In genomic region chr15:94230886-94231727, GRCh38 we compare ENCODE assay signal across 7 cellular contexts. TPM values are rescaled to one million over a fixed set of nuclear protein-coding genes. Genes with fewer than 3 reads are reported as not detected.
DNase-seq lines count a peak whose midpoint lies in the region; ATAC-seq, FAIRE-seq and TF ChIP-seq lines count a peak whose summit lies in the region.

A gene with protein sequence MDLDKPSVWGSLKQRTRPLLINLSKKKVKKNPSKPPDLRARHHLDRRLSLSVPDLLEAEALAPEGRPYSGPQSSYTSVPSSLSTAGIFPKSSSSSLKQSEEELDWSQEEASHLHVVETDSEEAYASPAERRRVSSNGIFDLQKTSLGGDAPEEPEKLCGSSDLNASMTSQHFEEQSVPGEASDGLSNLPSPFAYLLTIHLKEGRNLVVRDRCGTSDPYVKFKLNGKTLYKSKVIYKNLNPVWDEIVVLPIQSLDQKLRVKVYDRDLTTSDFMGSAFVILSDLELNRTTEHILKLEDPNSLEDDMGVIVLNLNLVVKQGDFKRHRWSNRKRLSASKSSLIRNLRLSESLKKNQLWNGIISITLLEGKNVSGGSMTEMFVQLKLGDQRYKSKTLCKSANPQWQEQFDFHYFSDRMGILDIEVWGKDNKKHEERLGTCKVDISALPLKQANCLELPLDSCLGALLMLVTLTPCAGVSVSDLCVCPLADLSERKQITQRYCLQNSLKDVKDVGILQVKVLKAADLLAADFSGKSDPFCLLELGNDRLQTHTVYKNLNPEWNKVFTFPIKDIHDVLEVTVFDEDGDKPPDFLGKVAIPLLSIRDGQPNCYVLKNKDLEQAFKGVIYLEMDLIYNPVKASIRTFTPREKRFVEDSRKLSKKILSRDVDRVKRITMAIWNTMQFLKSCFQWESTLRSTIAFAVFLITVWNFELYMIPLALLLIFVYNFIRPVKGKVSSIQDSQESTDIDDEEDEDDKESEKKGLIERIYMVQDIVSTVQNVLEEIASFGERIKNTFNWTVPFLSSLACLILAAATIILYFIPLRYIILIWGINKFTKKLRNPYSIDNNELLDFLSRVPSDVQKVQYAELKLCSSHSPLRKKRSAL (plus strand): TSS chr15:94231561. CDS start chr15:94298266, 66,705 bp downstream.

- FAIRE-seq in H1 (lab: Jason Lieb, UNC), result peak; percentile 62

- H3K4me1 ChIP-seq in H1 (replicated peaks in 1 of 4; ENCODE audit: control insufficient read depth in 3 of 4, insufficient read depth in 4 of 4, low read length in 3 of 4), result peaks cover 0 to 5% (median 0%) of the 10 kb centered on the region in 4 experiments; a peak in 3 of 7 replicates
- H3K4me1 ChIP-seq in mucosa of descending colon (ENCODE audit: low read depth), result peaks cover 30% of the 10 kb centered on the region

- H3K4me2 ChIP-seq in H1 (ENCODE audit: insufficient read depth in 1 of 2, low read depth in 2 of 2, low read length in 2 of 2), result peak within 1 kb of the TSS; percentile 96 to 98

- POLR2A ChIA-PET in H1 (lab: Charles Lee; ENCODE audit: partially characterized antibody), result no interaction called here

- TF ChIP-seq CTCF in H1 (IDR thresholded peaks at IDR 0.05; ENCODE audit: control extremely low read depth in 1 of 3, insufficient read depth in 1 of 3, low read depth in 1 of 3, low read length in 3 of 3), result peak in 1 of 3 experiments; percentile 31; a peak in 1 of 4 replicates
- no peak for TF ChIP-seq CTCF in mucosa of descending colon (IDR thresholded peaks at IDR 0.05)

- no peak within 1 kb of the TSS for H3K23ac ChIP-seq in H1 (ENCODE audit: insufficient read length)

- CTCF ChIA-PET in H1 (lab: Charles Lee; ENCODE audit: partially characterized antibody), result interaction anchor here (0.5 to 4.7 kb wide), 9 partner anchors 10 to 103 kb away, joined by 3 to 20 read pairs (median 4); no protein-coding TSS in a partner anchor

- no peaks in the 10 kb centered on the region for H3K79me1 ChIP-seq in H1 (ENCODE audit: low read depth, low read length)

- H3K79me2 ChIP-seq in H1 (ENCODE audit: control insufficient read depth in 1 of 2, insufficient read depth in 2 of 2, low read length in 2 of 2), result no peaks in the 10 kb centered on the region

- H3K9ac ChIP-seq in H1 (replicated peaks in 1 of 4; ENCODE audit: extremely low read depth in 1 of 4, low read depth in 3 of 4, low read length in 3 of 4), result peak within 1 kb of the TSS in 3 of 4 experiments; percentile 54 to 57 (median 55); a peak in 5 of 7 replicates

- H2BK12ac ChIP-seq in H1 (ENCODE audit: low read depth, low read length), result no peak within 1 kb of the TSS

- TF ChIP-seq EP300 in H1 (IDR thresholded peaks at IDR 0.05; ENCODE audit: borderline replicate concordance in 1 of 2, low read depth in 2 of 2, low read length in 2 of 2), result no peak

- peak within 1 kb of the TSS; percentile 98 for H2AFZ ChIP-seq in H1 (ENCODE audit: low read length)

- no peak within 1 kb of the TSS for H3K27ac ChIP-seq in H1 (ENCODE audit: low read depth, low read length)

- no peak within 1 kb of the TSS; the same call in 1 of the 2 replicates for H2BK5ac ChIP-seq in H1 (ENCODE audit: low read depth, low read length)

- no peaks in the 10 kb centered on the region for H3K9me3 ChIP-seq in H1 (ENCODE audit: insufficient read depth in 2 of 2, low read depth in 1 of 2, low read length in 1 of 2)
- no peaks in the 10 kb centered on the region for H3K9me3 ChIP-seq in mucosa of descending colon

- H4K8ac ChIP-seq in H1 (ENCODE audit: extremely low read depth, insufficient read depth, low read length), result peak within 1 kb of the TSS; percentile 65; the same call in 1 of the 2 replicates

- H2BK120ac ChIP-seq in H1 (replicated peaks; ENCODE audit: low read depth, low read length), result no peak within 1 kb of the TSS

- TF ChIP-seq POLR2A in H1 (IDR thresholded peaks at IDR 0.05; ENCODE audit: control extremely low read depth in 1 of 2, low read depth in 2 of 2, low read length in 2 of 2), result no peak; a peak in 1 of 3 replicates

- no peak within 1 kb of the TSS for H4K91ac ChIP-seq in H1 (replicated peaks; ENCODE audit: insufficient read length, low read length)

- H3K36me3 ChIP-seq in H1 (ENCODE audit: control insufficient read depth in 2 of 4, insufficient read depth in 4 of 4, low read length in 3 of 4), result no peaks in the 10 kb centered on the region
- no peaks in the 10 kb centered on the region for H3K36me3 ChIP-seq in mucosa of descending colon (ENCODE audit: low read depth)

- ATAC-seq in GM18520 (IDR thresholded peaks at IDR 0.05; ENCODE audit: unreplicated experiment), result peak; percentile 68
- ATAC-seq in HG02981 (IDR thresholded peaks at IDR 0.05; ENCODE audit: unreplicated experiment), result peak; percentile 67
- peak; percentile 88 for ATAC-seq in mucosa of descending colon

- H3K4me3 ChIP-seq in H1 (ENCODE audit: extremely low read depth in 1 of 4, insufficient read depth in 2 of 4, low read depth in 3 of 4, low read length in 4 of 4) (peak within 1 kb of the TSS; percentile 45 to 81 (median 66)), mucosa of descending colon (peak within 1 kb of the TSS; percentile 75)

- no peak for TF ChIP-seq RAD21 in H1 (IDR thresholded peaks at IDR 0.05 in 1 of 2, conservative IDR thresholded peaks at IDR 0.05 in 1 of 2; ENCODE audit: low read depth in 2 of 2, low read length in 2 of 2)

- peaks cover 15% of the 10 kb centered on the region for H3K23me2 ChIP-seq in H1 (ENCODE audit: low read depth, low read length)

- H3K18ac ChIP-seq in H1 (ENCODE audit: extremely low read depth, low read length), result peak within 1 kb of the TSS; percentile 51

- H3K27me3 ChIP-seq in H1 (replicated peaks in 1 of 4; ENCODE audit: control insufficient read depth in 3 of 4, extremely low read depth in 1 of 4, insufficient read depth in 3 of 4, low read length in 3 of 4), result peaks cover 0 to 11% (median 5%) of the 10 kb centered on the region in 4 experiments; a peak in 6 of 7 replicates

- H3K14ac ChIP-seq in H1 (ENCODE audit: insufficient read length), result no peak within 1 kb of the TSS

- H4K5ac ChIP-seq in H1 (ENCODE audit: insufficient read length, low read depth, low read length), result no peak within 1 kb of the TSS

- 2% methylated on average over 65 of the region's 66 CpGs; no CpG with 5 or more reads in 1 of the 2 experiments for WGBS in H1 (ENCODE audit: extremely low coverage in 1 of 2, insufficient coverage in 1 of 2, insufficient read length in 1 of 2, insufficient replicate concordance in 2 of 2, low coverage in 1 of 2, low lambda C conversion rate in 2 of 2, missing lambda C conversion rate in 1 of 2), 2 experiments

- no peaks in the 10 kb centered on the region for H4K20me1 ChIP-seq in H1 (replicated peaks in 1 of 2; ENCODE audit: control insufficient read depth in 1 of 2, insufficient read depth in 2 of 2, low read length in 2 of 2)

- DNase-seq in NCI-H460 (ENCODE audit: extremely low read depth, low read depth) (peak; percentile 11), H1 (ENCODE audit: low read depth in 1 of 2, low spot score in 2 of 2) (peak; percentile 68 to 85), mucosa of descending colon (peak; percentile 93 to 96 (median 95))
- peak; percentile 67 to 74 for DNase-seq in activated CD4-positive, alpha-beta T cell treated with anti-CD3 and anti-CD28 coated beads, Interleukin-2, amount 50 U/mL, for 4 hours
- DNase-seq in stimulated activated CD8-positive, alpha-beta memory T cell treated with anti-CD3 and anti-CD28 coated beads, Interleukin-7, amount 100 ng/mL, for 4 hours (ENCODE audit: low read depth in 2 of 2), result peak; percentile 64 to 83

- no peak within 1 kb of the TSS for H2AK5ac ChIP-seq in H1 (ENCODE audit: low read depth, low read length)

- H2BK20ac ChIP-seq in H1 (ENCODE audit: low read length), result no peak within 1 kb of the TSS

- H3K56ac ChIP-seq in H1 (replicated peaks; ENCODE audit: insufficient read length, low read depth, low read length), result no peak within 1 kb of the TSS

- no peak within 1 kb of the TSS for H3K4ac ChIP-seq in H1 (replicated peaks; ENCODE audit: insufficient read length, low read depth, low read length)

- intact Hi-C loops in mucosa of descending colon (cut with DNase I, micrococcal nuclease), result no loop called here

- no peak within 1 kb of the TSS; the same call in 1 of the 2 replicates for H2BK15ac ChIP-seq in H1 (ENCODE audit: low read length)

TF ChIP-seq in H1, 55 proteins besides CTCF, POLR2A, EP300 and RAD21 (continues in another document):
- 0 out of 2 replicates have a peak, but pooled peaks have one; percentile 29 for TF ChIP-seq PHF8 (conservative IDR thresholded peaks at IDR 0.05; ENCODE audit: low read depth, low read length)
- TF ChIP-seq TBP (IDR thresholded peaks at IDR 0.05; ENCODE audit: low read depth, low read length), result no peak
- TF ChIP-seq HDAC6 (IDR thresholded peaks at IDR 0.05; ENCODE audit: low read depth, low read length), result no peak
- TF ChIP-seq, protein P1, sequence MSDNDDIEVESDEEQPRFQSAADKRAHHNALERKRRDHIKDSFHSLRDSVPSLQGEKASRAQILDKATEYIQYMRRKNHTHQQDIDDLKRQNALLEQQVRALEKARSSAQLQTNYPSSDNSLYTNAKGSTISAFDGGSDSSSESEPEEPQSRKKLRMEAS (IDR thresholded peaks at IDR 0.05), result peak; percentile 36; the same call in 1 of the 2 replicates
- TF ChIP-seq TAF1 (IDR thresholded peaks at IDR 0.05; ENCODE audit: low read depth, low read length), result no peak; the same call in 1 of the 2 replicates
- TF ChIP-seq NRF1 (IDR thresholded peaks at IDR 0.05; ENCODE audit: low read depth, low read length), result no peak
- TF ChIP-seq EZH2 (IDR thresholded peaks at IDR 0.05; ENCODE audit: low read depth, low read length, severe bottlenecking), result no peak
- no peak for TF ChIP-seq KDM1A (IDR thresholded peaks at IDR 0.05; ENCODE audit: borderline replicate concordance, low read length)

RNA-seq across cellular contexts. Expression of the gene that starts here (rescaled TPM):
- total RNA-seq in NCI-H460 (2014; rRNA removed; shearing (Covaris generic)), result 0.45 and 0.61 TPM in 2 replicates
- 0.21 and 0.49 TPM in 2 replicates for polyA plus RNA-seq in NCI-H460 (2014; cell fraction: nucleus; rRNA removed)
- 3.2 and 3.4 TPM in 2 replicates for total RNA-seq in H1 (2021; fragmentation: NEBNext Ultra II Directional; extraction: Animal tissue kit (Norgen Biotek cat#: 25700))
- 2.9 and 4.5 TPM in 2 replicates for polyA plus RNA-seq in H1 (2011; rRNA removed)
- 3.7 TPM for polyA plus RNA-seq in H1 (2011; cell fraction: cytosol; rRNA removed)
- 8.4 TPM for polyA plus RNA-seq in H1 (2011; cell fraction: nucleus; rRNA removed)
- 1.7 to 3.0 TPM (median 2.4 TPM) in 4 replicates for polyA plus RNA-seq in H1 (2012, experiment 1 of 2)
- polyA plus RNA-seq in H1 (2012, experiment 2 of 2), result 0.20 TPM
- 2.3 TPM for polyA plus RNA-seq in H1 (2013, experiment 1 of 2)
- polyA plus RNA-seq in H1 (2013, experiment 2 of 2), result 2.4 TPM
- 12.6 and 16.0 TPM in 2 replicates for polyA minus RNA-seq in H1 (2011; rRNA and poly(A)+ RNA removed)
- polyA minus RNA-seq in H1 (2011; cell fraction: cytosol; rRNA and poly(A)+ RNA removed), result 3.4 TPM
- 13.5 TPM for polyA minus RNA-seq in H1 (2011; cell fraction: nucleus; rRNA and poly(A)+ RNA removed)
- total RNA-seq in mucosa of descending colon, result 10 to 100 TPM; 41.9 to 89.3 (median 83.7) TPM

Comparison
In these comparisons a context has a peak if more than half of its experiments do, and no peak if none do; other contexts are left out.
1. Peak in DNase-seq in NCI-H460; RNA of the gene not detected or under 1 TPM.
2. DNase-seq: peak in every context shown above with its lines; median percentile 95 in mucosa of descending colon; 76 in H1; 74 in stimulated activated CD8-positive, alpha-beta memory T cell treated with anti-CD3 and anti-CD28 coated beads, Interleukin-7, amount 100 ng/mL, for 4 hours; 70 in activated CD4-positive, alpha-beta T cell treated with anti-CD3 and anti-CD28 coated beads, Interleukin-2, amount 50 U/mL, for 4 hours; 11 in NCI-H460.